ENCODE assay signal across 9 cellular contexts in the genomic region with DNA sequence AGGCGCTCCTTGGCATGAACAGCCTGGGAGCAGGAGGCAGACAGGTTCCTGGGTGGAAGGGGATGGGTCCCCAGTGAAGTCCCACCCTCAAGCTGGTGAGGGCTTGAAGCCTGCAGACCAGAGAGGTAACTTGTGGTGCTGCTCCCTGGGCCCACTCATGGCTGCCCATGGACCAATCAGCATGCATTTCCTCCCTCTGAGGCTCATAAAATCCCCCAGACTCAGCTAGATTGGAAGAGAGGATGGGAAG. TPM values are rescaled to one million over a fixed set of nuclear protein-coding genes. Genes with fewer than 3 reads are reported as not detected.
DNase-seq lines count a peak whose midpoint lies in the region; TF ChIP-seq lines count a peak whose summit lies in the region.
"Had no signal": no experiment of that assay in that cellular context is flagged by ENCODE, and none has a peak within 500 bp of the region (broad histone marks: within the 10 kb centered on the region; RNA-seq: fewer than 3 reads in every experiment).

No MANE protein-coding gene starts in this region.

- H3K4me3 ChIP-seq in H7 (ENCODE audit: insufficient read depth, low read depth, low read length) (peak overlapping the region; percentile 91), mammary epithelial cell (replicated peaks in 1 of 3; ENCODE audit: insufficient read depth in 1 of 3, low read depth in 2 of 3, low read length in 3 of 3) (peak overlapping the region in 2 of 3 experiments; percentile 17 to 70), liver (ENCODE audit: low read depth in 1 of 3, low read length in 3 of 3) (peak overlapping the region; percentile 50 to 96 (median 52)), skin epidermis (peak overlapping the region in 5 of 7 experiments; percentile 65 to 87 (median 81))

- CTCF ChIA-PET in mammary epithelial cell (lab: Charles Lee; ENCODE audit: low non-redundant PET), result interaction anchor here (0.5 to 0.7 kb wide), 4 partner anchors 44 to 1240 kb away, joined by 5 to 13 read pairs (median 6); no protein-coding TSS in a partner anchor

- H2AFZ ChIP-seq in mammary epithelial cell (ENCODE audit: low read depth, low read length), result peak overlapping the region; percentile 98

- H3K36me3 ChIP-seq in H7 (replicated peaks; ENCODE audit: control insufficient read depth, insufficient read depth, low read length) (no peaks in the 10 kb centered on the region), mammary epithelial cell (ENCODE audit: insufficient read depth, low read length) (no peaks in the 10 kb centered on the region), liver (ENCODE audit: control insufficient read depth in 4 of 4, insufficient read depth in 3 of 4, low read depth in 1 of 4, low read length in 3 of 4) (peaks cover 4 to 33% (median 32%) of the 10 kb centered on the region in 4 donors)

- H3K4me1 ChIP-seq in mammary epithelial cell (ENCODE audit: insufficient read depth, low read length), result peaks cover 30% of the 10 kb centered on the region
- peaks cover 4 to 30% (median 11%) of the 10 kb centered on the region in 4 donors for H3K4me1 ChIP-seq in liver (ENCODE audit: control insufficient read depth in 4 of 4, insufficient read depth in 4 of 4, low read length in 3 of 4)

- in situ Hi-C loops in mammary epithelial cell (cut with MboI; ENCODE audit: low sequenced_read_pairs in 2 of 2), result no loop called here

- TF ChIP-seq CTCF in mammary epithelial cell (conservative IDR thresholded peaks at IDR 0.05 in 1 of 2, IDR thresholded peaks at IDR 0.05 in 1 of 2; ENCODE audit: extremely low read depth in 1 of 2, insufficient read depth in 1 of 2, low read depth in 1 of 2, low read length in 2 of 2), result no peak
- TF ChIP-seq CTCF in liver (IDR thresholded peaks at IDR 0.05; ENCODE audit: low read depth, low read length, missing input control), result no peak

- no peak overlapping the region for H3K27ac ChIP-seq in mammary epithelial cell (ENCODE audit: insufficient read depth, low read depth, low read length)
- peak overlapping the region; percentile 82 to 99 for H3K27ac ChIP-seq in liver (ENCODE audit: low read depth in 1 of 2, low read length in 2 of 2)
- peak overlapping the region in 12 of 21 experiments; percentile 14 to 98 (median 92) for H3K27ac ChIP-seq in skin epidermis

- H3K27me3 ChIP-seq in H7 (ENCODE audit: control insufficient read depth, insufficient read depth, low read length), result no peaks in the 10 kb centered on the region
- no peaks in the 10 kb centered on the region for H3K27me3 ChIP-seq in mammary epithelial cell (ENCODE audit: insufficient read depth, low read length)
- no peaks in the 10 kb centered on the region for H3K27me3 ChIP-seq in liver (ENCODE audit: control insufficient read depth in 4 of 4, insufficient read depth in 4 of 4, low read length in 3 of 4)

- no peaks in the 10 kb centered on the region for H4K20me1 ChIP-seq in mammary epithelial cell (ENCODE audit: insufficient read depth, low read length)

- DNase-seq in H7, result peak; percentile 11
- no peak for DNase-seq in mammary epithelial cell
- DNase-seq in hippocampal formation (lab: John Stamatoyannopoulos, UW), result no peak
- DNase-seq in AG08395 (ENCODE audit: low spot score), result no peak
- DNase-seq in SIG-M5 treated with dmso at 0.1 percent for 504 hours (lab: John Stamatoyannopoulos, UW; ENCODE audit: unreplicated experiment), result no peak
- no peak for DNase-seq in NCI-H1417 treated with DMSO at 0.1 percent for 48 hours (lab: John Stamatoyannopoulos, UW)
- DNase-seq: DND-41 had no signal

- dilution Hi-C loops in mammary epithelial cell (cut with HindIII; ENCODE audit: low sequenced_read_pairs), result no loop called here

- H3K9ac ChIP-seq in mammary epithelial cell (ENCODE audit: insufficient read depth, low read length) (no peak overlapping the region), liver (ENCODE audit: low read depth in 1 of 2, low read length in 2 of 2) (no peak overlapping the region)

- TF ChIP-seq RAD21 in liver (IDR thresholded peaks at IDR 0.05), result no peak

- intact Hi-C loops in mammary epithelial cell (cut with micrococcal nuclease), result loop anchor here (2.0 to 10.0 kb wide), 3 partner anchors 57 to 265 kb away; a partner anchor contains a TSS

- H3K9me3 ChIP-seq in mammary epithelial cell (replicated peaks; ENCODE audit: insufficient read depth, low read length) (no peaks in the 10 kb centered on the region), liver (ENCODE audit: control insufficient read depth in 4 of 4, low read length in 3 of 4) (no peaks in the 10 kb centered on the region)

- H3K79me2 ChIP-seq in mammary epithelial cell (ENCODE audit: insufficient read depth, low read length), result no peaks in the 10 kb centered on the region

- BruUV-seq in mammary epithelial cell (replicated peaks; lab: Mats Ljungman, UMichigan), result no TSS peak

- WGBS in mammary epithelial cell (ENCODE audit: low coverage, missing lambda C conversion rate), result no CpG with 5 or more reads among the region's 1 CpG
- 73% methylated on average over 1 of the region's 1 CpG for WGBS in liver

- peak overlapping the region; percentile 76 for H3K4me2 ChIP-seq in mammary epithelial cell (ENCODE audit: insufficient read depth, low read depth, low read length)

TF ChIP-seq in liver, 16 proteins besides CTCF, POLR2A, EP300 and RAD21:
- no peak for TF ChIP-seq RXRA (IDR thresholded peaks at IDR 0.05)
- no peak for TF ChIP-seq TAF1 (conservative IDR thresholded peaks at IDR 0.05)
- TF ChIP-seq EGR1 (IDR thresholded peaks at IDR 0.05; ENCODE audit: low read depth in 2 of 2), result no peak
- TF ChIP-seq, protein P1, sequence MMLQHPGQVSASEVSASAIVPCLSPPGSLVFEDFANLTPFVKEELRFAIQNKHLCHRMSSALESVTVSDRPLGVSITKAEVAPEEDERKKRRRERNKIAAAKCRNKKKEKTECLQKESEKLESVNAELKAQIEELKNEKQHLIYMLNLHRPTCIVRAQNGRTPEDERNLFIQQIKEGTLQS (IDR thresholded peaks at IDR 0.05), result no peak
- TF ChIP-seq FOXA2 (IDR thresholded peaks at IDR 0.05), result no peak
TF ChIP-seq in liver: peak in this region for 0.

RNA-seq across cellular contexts. Expression of a gene that starts 50.2 kb away (rescaled TPM):
- 0.37 TPM in 1 of 2 replicates, not detected in the other for total RNA-seq in H7 (2014; rRNA removed; shearing (Covaris generic))
- 100 to 1,000 TPM in 1 of 2 donors, 1 to 10 TPM in 1; 2.9 to 228 TPM for total RNA-seq in mammary epithelial cell
- 5.1 TPM for polyA plus RNA-seq in mammary epithelial cell
- 1.2 TPM for polyA minus RNA-seq in mammary epithelial cell
- 1,000 to 10,000 TPM; 1,731 to 2,199 TPM for total RNA-seq in liver
- polyA plus RNA-seq in liver, result 1,000 to 10,000 TPM; 1,904 to 2,622 TPM

Comparison
In these comparisons a context has a peak if more than half of its experiments do, and no peak if none do; other contexts are left out.
1. RNA of a gene that starts 50.2 kb away (total RNA-seq): 1,731 to 2,199 TPM in liver; 2.9 to 228 TPM in mammary epithelial cell and 0.37 TPM in H7; every median in the first group is over 4 times any median in the second.
2. Peak in every context shown above with its lines, with median percentiles within 50 percentile points of each other: H3K4me3 ChIP-seq.